Comparison of ENCODE assay signal across 12 cellular contexts in genomic region chr5:56900395-56900794, GRCh38. TPM values are rescaled to one million over a fixed set of nuclear protein-coding genes. Genes with fewer than 3 reads are reported as not detected.
DNase-seq lines count a peak whose midpoint lies in the region; ATAC-seq and TF ChIP-seq lines count a peak whose summit lies in the region.
"Had no signal": no experiment of that assay in that cellular context is flagged by ENCODE, and none has a peak within 500 bp of the region (broad histone marks: within the 10 kb centered on the region; RNA-seq: fewer than 3 reads in every experiment).

No MANE protein-coding gene starts in this region.

- 0 out of 2 replicates have a peak overlapping the region, but pooled peaks have one; percentile 15 for H3K9ac ChIP-seq in GM23248
- no peak overlapping the region for H3K9ac ChIP-seq in endodermal cell (ENCODE audit: extremely low read depth, low read length, poor library complexity, severe bottlenecking)

- 24 to 33% methylated on average over 4 of the region's 4 CpGs for WGBS in GM23248 (ENCODE audit: low coverage in 1 of 2, low lambda C conversion rate in 2 of 2, missing lambda C conversion rate in 2 of 2), 2 experiments
- 71 to 75% methylated on average over 4 of the region's 4 CpGs for WGBS in testis, 2 donors
- WGBS in endodermal cell (ENCODE audit: insufficient coverage in 1 of 2, insufficient read length in 1 of 2), 2 experiments = 77 to 80% methylated on average over 3 to 4 of the region's 4 CpGs

- peaks cover 2% of the 10 kb centered on the region for H3K36me3 Mint-ChIP-seq in endodermal cell (ENCODE audit: low read depth)

- H3K9me2 ChIP-seq in GM23248 (ENCODE audit: insufficient read depth) = no peaks in the 10 kb centered on the region

- peak overlapping the region; percentile 67; the same call in 1 of the 2 replicates for H2AFZ ChIP-seq in GM23248

- peaks cover 6% of the 10 kb centered on the region for H3K27me3 Mint-ChIP-seq in endodermal cell (ENCODE audit: insufficient read depth)

- H3K36me3 ChIP-seq in GM23248 (ENCODE audit: low read depth) (no peaks in the 10 kb centered on the region), testis (ENCODE audit: low read depth, missing control alignments) (no peaks in the 10 kb centered on the region), endodermal cell (ENCODE audit: control insufficient read depth, insufficient read depth, low read length) (peaks cover 6% of the 10 kb centered on the region)

- H3K4me2 ChIP-seq in GM23248 (ENCODE audit: unreplicated experiment) = peak overlapping the region; percentile 88

- 0 out of 2 replicates have a peak, but pooled peaks cover 5% of the 10 kb centered on the region for H3F3A ChIP-seq in GM23248 (ENCODE audit: insufficient read depth)

- H3K27ac Mint-ChIP-seq in endodermal cell = no peak overlapping the region
- H3K27ac Mint-ChIP-seq: nephron progenitor cell had no signal

- no peak overlapping the region for H3K27ac ChIP-seq in GM23248
- no peak overlapping the region for H3K27ac ChIP-seq in testis
- H3K27ac ChIP-seq in endodermal cell (ENCODE audit: low read depth, low read length) = no peak overlapping the region
- H3K27ac ChIP-seq: epithelial cell of prostate had no signal

- DNase-seq in ACHN = peak; percentile 10
- peak; percentile 63 for DNase-seq in GM23248
- DNase-seq in RPMI7951 (ENCODE audit: low read depth) = peak; percentile 33
- peak; percentile 18 for DNase-seq in fibroblast of peridontal ligament (ENCODE audit: extremely low read depth)
- no peak for DNase-seq in testis
- DNase-seq in midbrain (lab: John Stamatoyannopoulos, UW) = no peak
- DNase-seq in endodermal cell = no peak
- DNase-seq: activated CD8-positive, alpha-beta memory T cell treated with anti-CD3 and anti-CD28 coated beads, Interleukin-2, amount 50 U/mL, for 48 hours; left cardiac atrium had no signal

- TF ChIP-seq CTCF in testis (IDR thresholded peaks at IDR 0.05) = no peak
- no peak for TF ChIP-seq CTCF in endodermal cell (conservative IDR thresholded peaks at IDR 0.05)

- H3K9me3 ChIP-seq in GM23248 (ENCODE audit: low read depth) = no peaks in the 10 kb centered on the region
- H3K9me3 ChIP-seq in testis = no peaks in the 10 kb centered on the region
- no peaks in the 10 kb centered on the region for H3K9me3 ChIP-seq in endodermal cell (ENCODE audit: control insufficient read depth, low read length)

- no peaks in the 10 kb centered on the region for H3K4me1 Mint-ChIP-seq in endodermal cell
- H3K4me1 Mint-ChIP-seq: nephron progenitor cell had no signal

- no peaks in the 10 kb centered on the region for H3K79me2 ChIP-seq in GM23248 (ENCODE audit: insufficient read depth)

- no peaks in the 10 kb centered on the region for H4K20me1 ChIP-seq in GM23248 (ENCODE audit: insufficient read depth)

- ATAC-seq in GM18858 (IDR thresholded peaks at IDR 0.05; ENCODE audit: unreplicated experiment) = no peak

- intact Hi-C loops in testis (cut with DNase I; ENCODE audit: low total_unique reads) = loop anchor here (10.0 kb wide), 1 partner anchor 324 kb away; no protein-coding TSS in a partner anchor

- H3K27me3 ChIP-seq in GM23248 (replicated peaks; ENCODE audit: insufficient read depth) = no peaks in the 10 kb centered on the region
- H3K27me3 ChIP-seq in testis = no peaks in the 10 kb centered on the region
- no peaks in the 10 kb centered on the region for H3K27me3 ChIP-seq in endodermal cell (ENCODE audit: control insufficient read depth, insufficient read depth, low read length, poor library complexity, severe bottlenecking)

- in situ Hi-C loops in ACHN (cut with HindIII; ENCODE audit: low pct_ligation_motif_present, low pct_unique_long_range_greater_than_20kb, low sequenced_read_pairs) (no loop called here), GM23248 (cut with MboI) (loop anchor here (25.0 kb wide), 1 partner anchor 1562 kb away; the partner anchor contains the start of gene PLK2)

- no peak overlapping the region for H3K4me3 Mint-ChIP-seq in endodermal cell
- H3K4me3 Mint-ChIP-seq: nephron progenitor cell had no signal

- H3K4me1 ChIP-seq in GM23248 (ENCODE audit: insufficient read depth) (peaks cover 4% of the 10 kb centered on the region; the same call in 1 of the 2 replicates), testis (no peaks in the 10 kb centered on the region), endodermal cell (ENCODE audit: control insufficient read depth, insufficient read depth, low read length) (no peaks in the 10 kb centered on the region)

- H3K4me3 ChIP-seq in GM23248 = peak overlapping the region; percentile 52
- H3K4me3 ChIP-seq in testis = no peak overlapping the region
- H3K4me3 ChIP-seq in endodermal cell (ENCODE audit: low read length) = no peak overlapping the region

- H3K9me3 Mint-ChIP-seq in endodermal cell = peaks cover 4% of the 10 kb centered on the region

- no peak for TF ChIP-seq POLR2A in testis (IDR thresholded peaks at IDR 0.05)

RNA-seq across cellular contexts. Expression of gene SETD9, which starts 9.0 kb away (rescaled TPM):
- total RNA-seq in GM23248 (2014; rRNA removed; shearing (Covaris generic)) = 18.5 and 22.5 TPM in 2 replicates
- polyA plus RNA-seq in GM23248 (2016; fragmentation: Nextera tagmentation; extraction: Ambion mirVana) (13.8 and 15.4 TPM in 2 replicates), testis (ENCODE audit: insufficient read depth, low read depth, low replicate concordance) (58.6 TPM)
- 18.2 and 33.3 TPM in 2 replicates for total RNA-seq in RPMI7951 (2014; rRNA removed; shearing (Covaris generic))
- total RNA-seq in testis (10 to 100 TPM; 27.3 to 43.5 TPM), endodermal cell (10 to 100 TPM in 1 of 2 donors, 1 to 10 TPM in 1; 5.0 to 14.9 TPM)
- polyA plus RNA-seq in endodermal cell (2013, experiment 1 of 2) = 10.2 TPM
- polyA plus RNA-seq in endodermal cell (2013, experiment 2 of 2) = 8.5 TPM

RNA-seq across cellular contexts. Expression of gene MIER3, which starts 51.5 kb away (rescaled TPM):
- total RNA-seq in GM23248 (2014; rRNA removed; shearing (Covaris generic)) = 13.3 and 20.0 TPM in 2 replicates
- polyA plus RNA-seq in GM23248 (2016; fragmentation: Nextera tagmentation; extraction: Ambion mirVana) (5.3 and 5.8 TPM in 2 replicates), testis (ENCODE audit: insufficient read depth, low read depth, low replicate concordance) (27.8 TPM)
- total RNA-seq in RPMI7951 (2014; rRNA removed; shearing (Covaris generic)) = 14.4 and 17.9 TPM in 2 replicates
- total RNA-seq in testis (10 to 100 TPM; 68.7 to 71.6 TPM), endodermal cell (10 to 100 TPM; 48.3 to 51.8 TPM)
- 20.0 TPM for polyA plus RNA-seq in endodermal cell (2013, experiment 1 of 2)
- 19.1 TPM for polyA plus RNA-seq in endodermal cell (2013, experiment 2 of 2)

Comparison
In these comparisons a context has a peak if more than half of its experiments do, and no peak if none do; other contexts are left out.
1. DNase-seq: peak in ACHN (single experiment), GM23248 (single experiment), RPMI7951 (single experiment) and fibroblast of peridontal ligament (single experiment); none in testis (single experiment), midbrain (single experiment) and endodermal cell (single experiment).